ENCODE assay signal across 19 cellular contexts in genomic region chrX:150846130-150846529, GRCh38.
"Had no signal": no experiment of that assay in that cellular context is flagged by ENCODE, and none has a peak within 500 bp of the region (broad histone marks: within the 10 kb centered on the region; RNA-seq: fewer than 3 reads in every experiment).

No MANE protein-coding gene starts in this region.

- H3K9me3 ChIP-seq: SK-N-SH had no signal

- H3K9ac ChIP-seq: SK-N-SH had no signal

- DNase-seq: IMR-90, Karpas-422, KG1, MM.1S, NCI-H1092 treated with DMSO at 0.1 percent for 48 hours, NCI-H1436, NCI-H187, NCI-H2029, NCI-H2081 treated with DMSO at 0.1 percent for 48 hours, NCI-H2171, NCI-H226, NCI-H446, NCI-H510A, NCI-H524 treated with DMSO at 0.1 percent for 48 hours, NCI-H774, SHP77, SK-N-SH, SW 1271 had no signal

- H3K4me2 ChIP-seq: SK-N-SH had no signal

- H3K27ac ChIP-seq: RWPE1 had no signal
